24 cellular contexts compared by ENCODE assay signal in the genomic region with DNA sequence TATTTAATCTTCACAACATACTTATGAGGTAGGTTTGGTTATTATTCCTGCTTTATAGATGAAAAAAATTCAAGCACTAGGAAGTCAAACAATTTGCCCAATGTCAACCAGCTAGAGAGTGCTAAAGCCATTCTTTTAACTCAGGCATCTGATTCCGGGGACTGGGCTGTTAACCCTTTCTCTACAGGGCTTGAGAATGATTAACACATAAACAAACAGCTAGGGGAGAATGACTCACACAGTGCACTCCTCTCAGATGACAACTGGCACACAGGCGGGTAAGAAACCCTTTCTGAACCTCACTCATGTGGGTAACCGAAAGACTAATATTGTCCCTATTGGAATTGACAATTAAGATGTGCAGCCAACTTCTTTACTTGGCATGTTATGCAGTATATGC.
A peak's percentile ranks its signal among the peaks of the same experiment; 100 is the strongest.
DNase-seq lines count a peak whose midpoint lies in the region; ATAC-seq, FAIRE-seq and TF ChIP-seq lines count a peak whose summit lies in the region.
"Had no signal": no experiment of that assay in that cellular context is flagged by ENCODE, and none has a peak within 500 bp of the region (broad histone marks: within the 10 kb centered on the region; RNA-seq: fewer than 3 reads in every experiment).

No MANE protein-coding gene starts in this region.

- H4K91ac ChIP-seq in H1 (replicated peaks; ENCODE audit: insufficient read length, low read length): no peak overlapping the region

- H3K4me1 ChIP-seq in A549 (no peaks in the 10 kb centered on the region), H1 (replicated peaks in 1 of 4; ENCODE audit: control insufficient read depth in 3 of 4, insufficient read depth in 4 of 4, low read length in 3 of 4) (no peaks in the 10 kb centered on the region), left lung (no peaks in the 10 kb centered on the region)
- H3K4me1 ChIP-seq: foreskin keratinocyte, parathyroid adenoma, tibial artery had no signal

- POLR2A ChIA-PET in A549 (lab: Yijun Ruan, JAX): no interaction called here
- POLR2A ChIA-PET in H1 (lab: Charles Lee; ENCODE audit: partially characterized antibody): no interaction called here

- H2BK120ac ChIP-seq in H1 (replicated peaks; ENCODE audit: low read depth, low read length): no peak overlapping the region

- no peak overlapping the region for H3K4me3 ChIP-seq in A549
- no peak overlapping the region for H3K4me3 ChIP-seq in H1 (ENCODE audit: extremely low read depth in 1 of 4, insufficient read depth in 2 of 4, low read depth in 3 of 4, low read length in 4 of 4)
- H3K4me3 ChIP-seq in left lung: no peak overlapping the region
- H3K4me3 ChIP-seq: BLaER1 treated with 17β-estradiol and CSF1 and Interleukin-3, amounts not matched to agents 10 nM and 100 nM; GM12878; tibial artery had no signal

- H3K36me3 ChIP-seq in H1 (ENCODE audit: control insufficient read depth in 2 of 4, insufficient read depth in 4 of 4, low read length in 3 of 4): no peaks in the 10 kb centered on the region
- no peaks in the 10 kb centered on the region for H3K36me3 ChIP-seq in left lung
- H3K36me3 ChIP-seq: BLaER1 treated with 17β-estradiol and CSF1 and Interleukin-3, amounts not matched to agents 10 nM and 100 nM; tibial artery had no signal

- H3K4me2 ChIP-seq in A549: 0 out of 3 replicates have a peak overlapping the region, but pooled peaks have one; percentile 18
- H3K4me2 ChIP-seq in H1 (ENCODE audit: insufficient read depth in 1 of 2, low read depth in 2 of 2, low read length in 2 of 2): no peak overlapping the region
- H3K4me2 ChIP-seq: BLaER1 treated with 17β-estradiol and CSF1 and Interleukin-3, amounts not matched to agents 10 nM and 100 nM had no signal

- DNase-seq in A549 (ENCODE audit: low read depth in 1 of 2, low spot score in 1 of 2) (peak; percentile 3 to 14), HCEC 1CT (peak; percentile 59), H1 (ENCODE audit: low read depth in 1 of 2, low spot score in 2 of 2) (no peak), left lung (no peak), ecto neural progenitor cell (ENCODE audit: low spot score) (no peak), type B pancreatic cell (ENCODE audit: extremely low spot score, unreplicated experiment) (no peak), middle frontal gyrus (ENCODE audit: extremely low spot score, low spot score) (no peak)
- DNase-seq: 8988T; activated naive CD8-positive, alpha-beta T cell treated with anti-CD3 and anti-CD28 coated beads for 36 hours; foreskin keratinocyte; Karpas-422; left ventricle myocardium superior; NCI-H1105; NCI-H510A treated with DMSO at 0.1 percent for 48 hours; stimulated activated CD4-positive, alpha-beta T cell treated with anti-CD3 and anti-CD28 coated beads, Interleukin-1b, Interleukin-23, amount 100 ng/mL, for 48 hours; stimulated activated naive CD8-positive, alpha-beta T cell treated with anti-CD3 and anti-CD28 coated beads, Interleukin-15, Interleukin-2, amounts not matched to agents 100 U/mL and 50 U/mL, for 24 hours; SW 1271; tibial artery had no signal

- no peaks in the 10 kb centered on the region for H3K27me3 Mint-ChIP-seq in type B pancreatic cell
- H3K27me3 Mint-ChIP-seq: activated naive CD8-positive, alpha-beta T cell treated with anti-CD3 and anti-CD28 coated beads for 36 hours had no signal

- 0 out of 3 replicates have a peak, but pooled peaks cover 2% of the 10 kb centered on the region for H3K9me3 ChIP-seq in A549
- H3K9me3 ChIP-seq in H1 (ENCODE audit: insufficient read depth in 2 of 2, low read depth in 1 of 2, low read length in 1 of 2): no peaks in the 10 kb centered on the region
- peaks cover 0 to 9% of the 10 kb centered on the region in 2 donors for H3K9me3 ChIP-seq in left lung
- H3K9me3 ChIP-seq: BLaER1 treated with 17β-estradiol and CSF1 and Interleukin-3, amounts not matched to agents 10 nM and 100 nM; tibial artery had no signal

- no peak overlapping the region for H3K23ac ChIP-seq in H1 (ENCODE audit: insufficient read length)

- H3K56ac ChIP-seq in H1 (replicated peaks; ENCODE audit: insufficient read length, low read depth, low read length): no peak overlapping the region

- TF ChIP-seq CTCF in A549 (IDR thresholded peaks at IDR 0.05) (no peak), H1 (IDR thresholded peaks at IDR 0.05; ENCODE audit: control extremely low read depth in 1 of 3, insufficient read depth in 1 of 3, low read depth in 1 of 3, low read length in 3 of 3) (no peak), left lung (IDR thresholded peaks at IDR 0.05) (no peak), type B pancreatic cell (conservative IDR thresholded peaks at IDR 0.05) (no peak)

- no peak overlapping the region for H2AK5ac ChIP-seq in H1 (ENCODE audit: low read depth, low read length)

- ATAC-seq in A549 (peak in 1 of 2 experiments; percentile 54; a peak in 1 of 6 replicates), left lung (peak; percentile 41), GM21515 (IDR thresholded peaks at IDR 0.05; ENCODE audit: unreplicated experiment) (no peak)
- ATAC-seq: foreskin keratinocyte; GM12878; left ventricle myocardium superior; stimulated activated naive CD8-positive, alpha-beta T cell treated with anti-CD3 and anti-CD28 coated beads, Interleukin-15, Interleukin-2, amounts not matched to agents 100 U/mL and 50 U/mL, for 24 hours had no signal

- no peak for TF ChIP-seq POLR2A in A549 (IDR thresholded peaks at IDR 0.05; ENCODE audit: low read length)
- no peak for TF ChIP-seq POLR2A in H1 (IDR thresholded peaks at IDR 0.05; ENCODE audit: control extremely low read depth in 1 of 2, low read depth in 2 of 2, low read length in 2 of 2)

- no peak for TF ChIP-seq EP300 in A549 (IDR thresholded peaks at IDR 0.05)
- no peak for TF ChIP-seq EP300 in H1 (IDR thresholded peaks at IDR 0.05; ENCODE audit: borderline replicate concordance in 1 of 2, low read depth in 2 of 2, low read length in 2 of 2)

- no peak for FAIRE-seq in A549 (lab: Jason Lieb, UNC)
- FAIRE-seq in H1 (lab: Jason Lieb, UNC): no peak
- FAIRE-seq: endothelial cell of umbilical vein, GM12878, GM19239 had no signal

- H3K14ac ChIP-seq in H1 (ENCODE audit: insufficient read length): no peak overlapping the region

- no peaks in the 10 kb centered on the region for H3K36me3 Mint-ChIP-seq in type B pancreatic cell
- H3K36me3 Mint-ChIP-seq: activated naive CD8-positive, alpha-beta T cell treated with anti-CD3 and anti-CD28 coated beads for 36 hours had no signal

- H3K23me2 ChIP-seq in H1 (ENCODE audit: low read depth, low read length): no peaks in the 10 kb centered on the region

- H2BK20ac ChIP-seq in H1 (ENCODE audit: low read length): no peak overlapping the region

- H3K27ac Mint-ChIP-seq in type B pancreatic cell: no peak overlapping the region
- H3K27ac Mint-ChIP-seq: activated naive CD8-positive, alpha-beta T cell treated with anti-CD3 and anti-CD28 coated beads for 36 hours had no signal

- H3K4ac ChIP-seq in H1 (replicated peaks; ENCODE audit: insufficient read length, low read depth, low read length): no peak overlapping the region

- TF ChIP-seq RAD21 in A549 (conservative IDR thresholded peaks at IDR 0.05 in 1 of 2, IDR thresholded peaks at IDR 0.05 in 1 of 2) (no peak), H1 (IDR thresholded peaks at IDR 0.05 in 1 of 2, conservative IDR thresholded peaks at IDR 0.05 in 1 of 2; ENCODE audit: low read depth in 2 of 2, low read length in 2 of 2) (no peak)

- no peak overlapping the region for H3K9ac ChIP-seq in H1 (replicated peaks in 1 of 4; ENCODE audit: extremely low read depth in 1 of 4, low read depth in 3 of 4, low read length in 3 of 4)
- H3K9ac ChIP-seq: BLaER1 treated with 17β-estradiol and CSF1 and Interleukin-3, amounts not matched to agents 10 nM and 100 nM; parathyroid adenoma had no signal

- H4K20me1 ChIP-seq in H1 (replicated peaks in 1 of 2; ENCODE audit: control insufficient read depth in 1 of 2, insufficient read depth in 2 of 2, low read length in 2 of 2): no peaks in the 10 kb centered on the region
- H4K20me1 ChIP-seq: BLaER1 treated with 17β-estradiol and CSF1 and Interleukin-3, amounts not matched to agents 10 nM and 100 nM had no signal

- no peak overlapping the region for H4K5ac ChIP-seq in H1 (ENCODE audit: insufficient read length, low read depth, low read length)

- intact Hi-C loops in left lung (cut with DNase I): no loop called here

- H4K8ac ChIP-seq in H1 (ENCODE audit: extremely low read depth, insufficient read depth, low read length): no peak overlapping the region

- H3K79me2 ChIP-seq in H1 (ENCODE audit: control insufficient read depth in 1 of 2, insufficient read depth in 2 of 2, low read length in 2 of 2): no peaks in the 10 kb centered on the region
- H3K79me2 ChIP-seq: parathyroid adenoma had no signal

- no peak overlapping the region for H3K27ac ChIP-seq in A549
- no peak overlapping the region for H3K27ac ChIP-seq in H1 (ENCODE audit: low read depth, low read length)
- H3K27ac ChIP-seq in left lung: no peak overlapping the region
- H3K27ac ChIP-seq: BLaER1 treated with 17β-estradiol and CSF1 and Interleukin-3, amounts not matched to agents 10 nM and 100 nM; foreskin keratinocyte; parathyroid adenoma; tibial artery had no signal

- no peak overlapping the region for H2BK5ac ChIP-seq in H1 (ENCODE audit: low read depth, low read length)

- 5% methylated on average over 3 of the region's 3 CpGs for WGBS in A549 (ENCODE audit: missing lambda C conversion rate)
- 78% methylated on average over 3 of the region's 3 CpGs; no CpG with 5 or more reads in 1 of the 2 experiments for WGBS in H1 (ENCODE audit: extremely low coverage in 1 of 2, insufficient coverage in 1 of 2, insufficient read length in 1 of 2, insufficient replicate concordance in 2 of 2, low coverage in 1 of 2, low lambda C conversion rate in 2 of 2, missing lambda C conversion rate in 1 of 2), 2 experiments

- no peak overlapping the region; the same call in 1 of the 2 replicates for H2AFZ ChIP-seq in H1 (ENCODE audit: low read length)
- H2AFZ ChIP-seq: parathyroid adenoma had no signal

- no peaks in the 10 kb centered on the region for H3K4me1 Mint-ChIP-seq in type B pancreatic cell (ENCODE audit: unreplicated experiment)
- H3K4me1 Mint-ChIP-seq: activated naive CD8-positive, alpha-beta T cell treated with anti-CD3 and anti-CD28 coated beads for 36 hours had no signal

- H2BK12ac ChIP-seq in H1 (ENCODE audit: low read depth, low read length): no peak overlapping the region

- H3K27me3 ChIP-seq in H1 (replicated peaks in 1 of 4; ENCODE audit: control insufficient read depth in 3 of 4, extremely low read depth in 1 of 4, insufficient read depth in 3 of 4, low read length in 3 of 4) (no peaks in the 10 kb centered on the region), left lung (no peaks in the 10 kb centered on the region)
- H3K27me3 ChIP-seq: BLaER1 treated with 17β-estradiol and CSF1 and Interleukin-3, amounts not matched to agents 10 nM and 100 nM; foreskin keratinocyte; tibial artery had no signal

- H3K4me3 Mint-ChIP-seq in type B pancreatic cell: no peak overlapping the region
- H3K4me3 Mint-ChIP-seq: activated naive CD8-positive, alpha-beta T cell treated with anti-CD3 and anti-CD28 coated beads for 36 hours had no signal

- H3K18ac ChIP-seq in H1 (ENCODE audit: extremely low read depth, low read length): no peak overlapping the region

- CTCF ChIA-PET in A549 (lab: Yijun Ruan, JAX): no interaction called here
- CTCF ChIA-PET in H1 (lab: Charles Lee; ENCODE audit: partially characterized antibody): no interaction called here

- H2BK15ac ChIP-seq in H1 (ENCODE audit: low read length): 0 out of 2 replicates have a peak overlapping the region, but pooled peaks have one; percentile 84

- no peaks in the 10 kb centered on the region for H3K79me1 ChIP-seq in H1 (ENCODE audit: low read depth, low read length)

- no peaks in the 10 kb centered on the region for H3K9me3 Mint-ChIP-seq in type B pancreatic cell

Comparison
In these comparisons a context has a peak if more than half of its experiments do, and no peak if none do; other contexts are left out.
1. DNase-seq: peak in A549 (2 of 2) and HCEC 1CT (single experiment); none in H1 (0 of 2), left lung (0 of 2), ecto neural progenitor cell (single experiment), type B pancreatic cell (single experiment) and middle frontal gyrus (single experiment).